Comparison of ENCODE assay signal across 21 cellular contexts in the genomic region with DNA sequence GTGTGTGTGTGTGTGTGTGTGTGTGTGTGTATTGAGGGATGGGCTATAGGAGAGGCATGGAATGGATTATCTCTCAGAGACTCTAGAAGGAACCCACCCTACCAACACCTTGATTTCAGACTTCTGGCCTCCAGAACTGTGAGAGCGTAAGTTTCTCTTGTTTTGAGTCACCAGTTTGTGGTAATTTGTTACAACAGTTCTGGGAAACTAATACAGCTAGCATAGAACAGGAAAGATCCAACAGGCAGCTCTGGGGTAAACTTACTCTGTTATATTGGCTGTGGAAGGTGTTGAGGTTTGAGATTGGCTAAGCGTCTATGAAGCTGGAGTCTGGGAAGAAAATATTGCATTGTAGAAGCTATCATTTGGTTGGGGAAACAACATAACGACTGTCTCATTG.
"Had no signal": no experiment of that assay in that cellular context is flagged by ENCODE, and none has a peak within 500 bp of the region (broad histone marks: within the 10 kb centered on the region; RNA-seq: fewer than 3 reads in every experiment).

No MANE protein-coding gene starts in this region.

- H3K27me3 ChIP-seq: colonic mucosa, dorsolateral prefrontal cortex, hepatocyte, upper lobe of left lung had no signal

- H3K79me2 ChIP-seq: hepatocyte had no signal

- H2AFZ ChIP-seq: hepatocyte had no signal

- H3K9me3 ChIP-seq: colonic mucosa had no signal

- FAIRE-seq: astrocyte, endothelial cell of umbilical vein had no signal

- DNase-seq: activated CD4-positive, alpha-beta memory T cell treated with anti-CD3 and anti-CD28 coated beads for 36 hours; activated CD4-positive, alpha-beta T cell treated with anti-CD3 and anti-CD28 coated beads for 48 hours; activated naive CD8-positive, alpha-beta T cell treated with anti-CD3 and anti-CD28 coated beads for 36 hours; central memory CD4-positive, alpha-beta T cell; colonic mucosa; dorsolateral prefrontal cortex; effector memory CD8-positive, alpha-beta T cell; foreskin melanocyte; glutamatergic neuron; left ventricle myocardium inferior; naive thymus-derived CD8-positive, alpha-beta T cell; retina; stimulated activated CD4-positive, alpha-beta T cell treated with anti-CD3 and anti-CD28 coated beads, Interleukin-2, amount 100 ng/mL, for 48 hours; stimulated activated CD8-positive, alpha-beta memory T cell treated with anti-CD3 and anti-CD28 coated beads, Interleukin-4, amount 100 ng/mL, for 48 hours; stimulated activated naive CD4-positive, alpha-beta T cell; upper lobe of left lung had no signal

- H3K4me3 ChIP-seq: colonic mucosa, dorsolateral prefrontal cortex, hepatocyte, left ventricle myocardium inferior, upper lobe of left lung had no signal

- H3K36me3 ChIP-seq: colonic mucosa, left ventricle myocardium inferior, upper lobe of left lung had no signal

- H3K4me2 ChIP-seq: hepatocyte had no signal

- H3K4me1 ChIP-seq: colonic mucosa, left ventricle myocardium inferior, upper lobe of left lung had no signal

- H3K27ac ChIP-seq: colonic mucosa, dorsolateral prefrontal cortex, hepatocyte, left ventricle myocardium inferior, upper lobe of left lung had no signal

- ATAC-seq: activated T-helper 17 cell treated with anti-CD3 and anti-CD28 coated beads, Interleukin-2, amount 50 U/mL, for 72 hours; effector memory CD8-positive, alpha-beta T cell; esophagus mucosa; naive thymus-derived CD8-positive, alpha-beta T cell had no signal
